23 cellular contexts compared by ENCODE assay signal in the genomic region with DNA sequence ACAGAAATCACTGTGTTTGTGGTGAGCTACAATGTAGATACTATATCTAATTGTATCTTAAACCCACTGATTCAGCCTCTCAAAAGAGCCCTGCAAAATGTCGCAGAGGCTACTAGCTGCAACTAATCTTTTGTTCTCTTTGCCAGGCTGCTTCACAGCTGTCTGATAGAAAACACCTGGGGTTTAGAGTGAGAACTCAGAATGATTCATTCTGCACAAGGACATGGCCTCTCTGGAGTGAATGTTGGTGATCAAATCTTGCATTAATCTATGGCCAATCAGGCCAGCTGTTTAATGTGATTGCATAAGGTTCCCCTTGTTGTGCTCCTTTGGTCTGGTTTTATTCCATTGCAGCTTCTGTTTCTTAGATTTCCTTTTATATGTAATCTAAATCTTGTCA.
A peak's percentile ranks its signal among the peaks of the same experiment; 100 is the strongest.
DNase-seq lines count a peak whose midpoint lies in the region; ATAC-seq and TF ChIP-seq lines count a peak whose summit lies in the region.
"Had no signal": no experiment of that assay in that cellular context is flagged by ENCODE, and none has a peak within 500 bp of the region (broad histone marks: within the 10 kb centered on the region; RNA-seq: fewer than 3 reads in every experiment).

No MANE protein-coding gene starts in this region.

- H3K36me3 ChIP-seq in SK-N-SH (replicated peaks in 1 of 2; ENCODE audit: control insufficient read depth in 1 of 2, insufficient read depth in 2 of 2, low read length in 1 of 2) (no peaks in the 10 kb centered on the region), heart right ventricle (peaks cover 0 to 43% (median 0%) of the 10 kb centered on the region in 9 donors)
- H3K36me3 ChIP-seq: BLaER1, sigmoid colon, transverse colon had no signal

- H4K20me1 ChIP-seq in SK-N-SH (ENCODE audit: insufficient read depth) = no peaks in the 10 kb centered on the region
- H4K20me1 ChIP-seq: BLaER1 had no signal

- no peak overlapping the region for H2AFZ ChIP-seq in SK-N-SH (ENCODE audit: low read depth)

- H3K27me3 ChIP-seq in SK-N-SH (ENCODE audit: insufficient read depth) (no peaks in the 10 kb centered on the region), heart right ventricle (no peaks in the 10 kb centered on the region)
- H3K27me3 ChIP-seq: BLaER1, heart left ventricle, sigmoid colon, transverse colon had no signal

- POLR2A ChIA-PET in SK-N-SH (lab: Yijun Ruan, JAX) = no interaction called here

- no peak overlapping the region for H3K4me2 ChIP-seq in SK-N-SH
- H3K4me2 ChIP-seq: BLaER1 had no signal

- peaks cover 4% of the 10 kb centered on the region for H3F3A ChIP-seq in SK-N-SH (replicated peaks; ENCODE audit: insufficient read depth)

- H3K4me1 ChIP-seq in SK-N-SH (ENCODE audit: control insufficient read depth in 1 of 2, insufficient read depth in 2 of 2, low read depth in 1 of 2, low read length in 1 of 2) (peaks cover 4 to 16% of the 10 kb centered on the region in 2 experiments; a peak in 3 of 4 replicates), heart right ventricle (peaks cover 0 to 26% (median 6%) of the 10 kb centered on the region in 9 donors)
- H3K4me1 ChIP-seq: sigmoid colon, transverse colon had no signal

- 13% methylated on average over 1 of the region's 1 CpG for WGBS in SK-N-SH (ENCODE audit: low lambda C conversion rate)
- WGBS in heart right ventricle, 2 donors = 28 to 41% methylated on average over 1 of the region's 1 CpG

- TF ChIP-seq CTCF in SK-N-SH (IDR thresholded peaks at IDR 0.05) (no peak), heart right ventricle (IDR thresholded peaks at IDR 0.05) (no peak)

- no peaks in the 10 kb centered on the region for H3K9me2 ChIP-seq in SK-N-SH

- H3K27ac ChIP-seq in SK-N-SH (ENCODE audit: low read depth in 2 of 2, low read length in 1 of 2) = peak overlapping the region in 1 of 2 experiments; percentile 69; a peak in 3 of 4 replicates
- H3K27ac ChIP-seq in heart right ventricle = no peak overlapping the region
- H3K27ac ChIP-seq: 22Rv1, BLaER1, heart left ventricle, sigmoid colon, transverse colon had no signal

- ATAC-seq in heart right ventricle (no peak), HG02852 (IDR thresholded peaks at IDR 0.05; ENCODE audit: unreplicated experiment) (no peak), GM18520 (IDR thresholded peaks at IDR 0.05; ENCODE audit: unreplicated experiment) (no peak)
- ATAC-seq: activated naive CD8-positive, alpha-beta T cell treated with anti-CD3 and anti-CD28 coated beads, Interleukin-2, amount 50 U/mL, for 24 hours; GM12878; heart left ventricle; Right ventricle myocardium inferior; stimulated activated naive CD8-positive, alpha-beta T cell treated with anti-CD3 and anti-CD28 coated beads, Interleukin-15, amount 100 ng/mL, for 72 hours had no signal

- TF ChIP-seq RAD21 in SK-N-SH (IDR thresholded peaks at IDR 0.05; ENCODE audit: low read length) = peak; percentile 16

- intact Hi-C loops in heart right ventricle (cut with DNase I) = no loop called here

- H3K9me3 ChIP-seq in SK-N-SH (no peaks in the 10 kb centered on the region), heart right ventricle (no peaks in the 10 kb centered on the region)
- H3K9me3 ChIP-seq: BLaER1, heart left ventricle, sigmoid colon, transverse colon had no signal

- TF ChIP-seq EP300 in SK-N-SH (IDR thresholded peaks at IDR 0.05; ENCODE audit: borderline replicate concordance in 1 of 2, low read depth in 1 of 2, low read length in 1 of 2) = peak; percentile 28 to 69; a peak in 3 of 4 replicates

- H3K4me3 ChIP-seq in SK-N-SH (ENCODE audit: low read depth in 2 of 2, low read length in 1 of 2) (no peak overlapping the region), heart right ventricle (no peak overlapping the region)
- H3K4me3 ChIP-seq: BLaER1, GM12878, heart left ventricle, sigmoid colon, transverse colon had no signal

- DNase-seq in DMS 273 (lab: John Stamatoyannopoulos, UW; ENCODE audit: unreplicated experiment) = peak; percentile 1
- no peak for DNase-seq in DMS 273 treated with DMSO at 0.1 percent for 48 hours (lab: John Stamatoyannopoulos, UW)
- peak; percentile 3 for DNase-seq in SK-N-SH
- DNase-seq in fibroblast of peridontal ligament (ENCODE audit: extremely low read depth) = peak; percentile 57
- DNase-seq in retina = peak; percentile 3
- DNase-seq in heart right ventricle = no peak
- DNase-seq: activated CD4-positive, alpha-beta T cell treated with anti-CD3 and anti-CD28 coated beads, Interleukin-2, amount 10 ng/mL, durations not matched to agents 24 days and 14 days; activated effector memory CD4-positive, alpha-beta T cell treated with Interleukin-2 at 50 U/mL for 16 hours; activated naive CD8-positive, alpha-beta T cell treated with anti-CD3 and anti-CD28 coated beads, Interleukin-2, amount 50 U/mL, for 24 hours; GDM1; heart left ventricle; NCI-H1694 treated with DMSO at 0.1 percent for 48 hours; NCI-H345; sigmoid colon; stimulated activated naive CD8-positive, alpha-beta T cell treated with anti-CD3 and anti-CD28 coated beads, Interleukin-15, amount 100 ng/mL, for 72 hours; T-helper 1 cell; transverse colon had no signal

- H3K79me2 ChIP-seq in SK-N-SH (ENCODE audit: insufficient read depth) = no peaks in the 10 kb centered on the region

- CTCF ChIA-PET in SK-N-SH (lab: Yijun Ruan, JAX) = no interaction called here

- no peak overlapping the region for H3K9ac ChIP-seq in SK-N-SH
- H3K9ac ChIP-seq: BLaER1 had no signal

TF ChIP-seq in SK-N-SH, 30 proteins besides CTCF, POLR2A, EP300 and RAD21 (continues in another document):
- TF ChIP-seq MEF2A (IDR thresholded peaks at IDR 0.05; ENCODE audit: borderline replicate concordance, low read depth) (no peak), GATA2 (CRISPR knock-in tag; IDR thresholded peaks at IDR 0.05) (peak; percentile 74), REST (IDR thresholded peaks at IDR 0.05; ENCODE audit: low read depth, low read length) (no peak), CHD2 (IDR thresholded peaks at IDR 0.05; ENCODE audit: low read length, partially characterized antibody) (peak; percentile 43), RXRA (IDR thresholded peaks at IDR 0.05; ENCODE audit: borderline replicate concordance, low read depth) (no peak), ELF1 (IDR thresholded peaks at IDR 0.05) (no peak), SIN3A (IDR thresholded peaks at IDR 0.05; ENCODE audit: borderline replicate concordance, low read depth, low read length) (no peak), RCOR1 (IDR thresholded peaks at IDR 0.05; ENCODE audit: low read length) (no peak), MAX (IDR thresholded peaks at IDR 0.05; ENCODE audit: low read depth) (no peak), SMC3 (IDR thresholded peaks at IDR 0.05; ENCODE audit: low read depth, low read length) (no peak), TEAD4 (IDR thresholded peaks at IDR 0.05; ENCODE audit: borderline replicate concordance, insufficient read depth) (no peak), TAF1 (IDR thresholded peaks at IDR 0.05; ENCODE audit: borderline replicate concordance, low read depth, low read length) (no peak), YY1 (IDR thresholded peaks at IDR 0.05; ENCODE audit: low read depth) (no peak), TCF12 (IDR thresholded peaks at IDR 0.05) (peak; percentile 86), GABPA (IDR thresholded peaks at IDR 0.05; ENCODE audit: low read depth) (no peak), FOSL2 (IDR thresholded peaks at IDR 0.05; ENCODE audit: borderline replicate concordance, low read depth) (peak; percentile 36; the same call in 1 of the 2 replicates), JUND (IDR thresholded peaks at IDR 0.05) (peak; percentile 24; the same call in 1 of the 2 replicates)
- TF ChIP-seq, protein P1, sequence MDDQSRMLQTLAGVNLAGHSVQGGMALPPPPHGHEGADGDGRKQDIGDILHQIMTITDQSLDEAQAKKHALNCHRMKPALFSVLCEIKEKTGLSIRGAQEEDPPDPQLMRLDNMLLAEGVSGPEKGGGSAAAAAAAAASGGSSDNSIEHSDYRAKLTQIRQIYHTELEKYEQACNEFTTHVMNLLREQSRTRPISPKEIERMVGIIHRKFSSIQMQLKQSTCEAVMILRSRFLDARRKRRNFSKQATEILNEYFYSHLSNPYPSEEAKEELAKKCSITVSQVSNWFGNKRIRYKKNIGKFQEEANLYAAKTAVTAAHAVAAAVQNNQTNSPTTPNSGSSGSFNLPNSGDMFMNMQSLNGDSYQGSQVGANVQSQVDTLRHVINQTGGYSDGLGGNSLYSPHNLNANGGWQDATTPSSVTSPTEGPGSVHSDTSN (IDR thresholded peaks at IDR 0.05) = peak; percentile 23; the same call in 1 of the 2 replicates

Comparison
In these comparisons a context has a peak if more than half of its experiments do, and no peak if none do; other contexts are left out.
1. DNase-seq: peak in DMS 273 (single experiment), SK-N-SH (single experiment), fibroblast of peridontal ligament (single experiment) and retina (single experiment); none in DMS 273 treated with DMSO at 0.1 percent for 48 hours (single experiment) and heart right ventricle (0 of 2).